In genomic region chr21:23292292-23292691, GRCh38 we compare ENCODE assay signal across 31 cellular contexts.
DNase-seq lines count a peak whose midpoint lies in the region; ATAC-seq, FAIRE-seq and TF ChIP-seq lines count a peak whose summit lies in the region.
"Had no signal": no experiment of that assay in that cellular context is flagged by ENCODE, and none has a peak within 500 bp of the region (broad histone marks: within the 10 kb centered on the region; RNA-seq: fewer than 3 reads in every experiment).

No MANE protein-coding gene starts in this region.

- H3K4me2 ChIP-seq in HepG2 (ENCODE audit: low read depth, low read length) (no peak overlapping the region), K562 (ENCODE audit: insufficient read depth, low read length) (no peak overlapping the region)
- H3K4me2 ChIP-seq: A549; BLaER1; BLaER1 treated with 17β-estradiol and CSF1 and Interleukin-3, amounts not matched to agents 10 nM and 100 nM had no signal

- no peaks in the 10 kb centered on the region for H3K79me2 ChIP-seq in HepG2 (ENCODE audit: insufficient read depth, low read length)
- no peaks in the 10 kb centered on the region for H3K79me2 ChIP-seq in K562 (ENCODE audit: control insufficient read depth, insufficient read depth, low read length)

- TF ChIP-seq CTCF in HepG2 (CRISPR knock-in tag; IDR thresholded peaks at IDR 0.05) (no peak), right lobe of liver (IDR thresholded peaks at IDR 0.05) (no peak), K562 (IDR thresholded peaks at IDR 0.05 in 2 of 3, conservative IDR thresholded peaks at IDR 0.05 in 1 of 3; ENCODE audit: insufficient read depth in 2 of 3, low read depth in 1 of 3, low read length in 3 of 3) (no peak)

- TF ChIP-seq RAD21 in HepG2 (CRISPR knock-in tag; IDR thresholded peaks at IDR 0.05), result no peak
- no peak for TF ChIP-seq RAD21 in K562 (CRISPR knock-in tag; conservative IDR thresholded peaks at IDR 0.05 in 1 of 2, IDR thresholded peaks at IDR 0.05 in 1 of 2)

- intact Hi-C loops in HepG2 (cut with micrococcal nuclease; ENCODE audit: unreplicated experiment), result no loop called here
- intact Hi-C loops in right lobe of liver (cut with DNase I), result no loop called here
- intact Hi-C loops in K562 (cut with micrococcal nuclease), result no loop called here

- H3K9ac ChIP-seq in HepG2 (ENCODE audit: insufficient read depth, low read depth, low read length) (no peak overlapping the region), K562 (ENCODE audit: insufficient read depth in 1 of 2, low read depth in 2 of 2, low read length in 2 of 2) (no peak overlapping the region)
- H3K9ac ChIP-seq: BLaER1; BLaER1 treated with 17β-estradiol and CSF1 and Interleukin-3, amounts not matched to agents 10 nM and 100 nM had no signal

- in situ Hi-C loops in HepG2 (cut with HindIII; ENCODE audit: extremely low pct_ligation_motif_present, low pct_unique_long_range_greater_than_20kb), result no loop called here
- in situ Hi-C loops in K562 (cut with MboI), result no loop called here

- no peaks in the 10 kb centered on the region for H4K20me1 ChIP-seq in HepG2 (ENCODE audit: insufficient read depth, low read length)
- no peaks in the 10 kb centered on the region for H4K20me1 ChIP-seq in K562 (replicated peaks; ENCODE audit: control insufficient read depth, insufficient read depth, low read length)
- H4K20me1 ChIP-seq: BLaER1; BLaER1 treated with 17β-estradiol and CSF1 and Interleukin-3, amounts not matched to agents 10 nM and 100 nM had no signal

- H3K27ac ChIP-seq in HepG2 (ENCODE audit: extremely low read length, insufficient read depth, low read length) (no peak overlapping the region), right lobe of liver (no peak overlapping the region), K562 (ENCODE audit: extremely low read depth, low read depth, low read length) (no peak overlapping the region)
- H3K27ac ChIP-seq: 22Rv1; A549; BLaER1; BLaER1 treated with 17β-estradiol and CSF1 and Interleukin-3, amounts not matched to agents 10 nM and 100 nM; C4-2B had no signal

- no peaks in the 10 kb centered on the region for H3K4me1 ChIP-seq in HepG2 (ENCODE audit: insufficient read depth, low read length)
- H3K4me1 ChIP-seq in right lobe of liver, result no peaks in the 10 kb centered on the region
- no peaks in the 10 kb centered on the region for H3K4me1 ChIP-seq in K562 (replicated peaks in 1 of 2; ENCODE audit: control insufficient read depth in 2 of 2, insufficient read depth in 2 of 2, low read length in 2 of 2)
- H3K4me1 ChIP-seq: A549; BE2C; BLaER1; BLaER1 treated with 17β-estradiol and CSF1 and Interleukin-3, amounts not matched to agents 10 nM and 100 nM; Caco-2 had no signal

- no peak for FAIRE-seq in HepG2 (lab: Jason Lieb, UNC)
- FAIRE-seq in K562 (lab: Jason Lieb, UNC), result no peak
- FAIRE-seq: A204.1, A549, D721Med had no signal

- ATAC-seq in HepG2 (no peak), right lobe of liver (no peak), K562 (no peak), GM21515 (IDR thresholded peaks at IDR 0.05; ENCODE audit: unreplicated experiment) (no peak)
- ATAC-seq: A549; CD8-positive, alpha-beta T cell had no signal

- POLR2A ChIA-PET in HepG2 (lab: Yijun Ruan, JAX), result no interaction called here
- POLR2A ChIA-PET in K562 (lab: Yijun Ruan, JAX), result no interaction called here

- 16% methylated on average over 3 of the region's 3 CpGs for WGBS in HepG2 (ENCODE audit: low lambda C conversion rate)
- 69% methylated on average over 3 of the region's 3 CpGs for WGBS in right lobe of liver (ENCODE audit: insufficient coverage, low coverage, low lambda C conversion rate, missing lambda C conversion rate)
- WGBS in K562 (ENCODE audit: insufficient coverage, low coverage, missing lambda C conversion rate), result 0% methylated on average over 3 of the region's 3 CpGs

- H3K9me3 ChIP-seq in HepG2 (ENCODE audit: low read length), result peaks cover 89% of the 10 kb centered on the region
- no peaks in the 10 kb centered on the region for H3K9me3 ChIP-seq in right lobe of liver
- H3K9me3 ChIP-seq in K562 (replicated peaks; ENCODE audit: control insufficient read depth, insufficient read depth, low read depth, low read length), result no peaks in the 10 kb centered on the region; the same call in 1 of the 2 replicates
- H3K9me3 ChIP-seq: A549, BE2C, Caco-2 had no signal

- H3K9me1 ChIP-seq in K562 (ENCODE audit: control insufficient read depth, insufficient read depth, low read length), result no peaks in the 10 kb centered on the region

- no peak overlapping the region for H2AFZ ChIP-seq in HepG2 (ENCODE audit: low read length)
- H2AFZ ChIP-seq in K562 (ENCODE audit: low read depth, low read length), result no peak overlapping the region

- TF ChIP-seq EP300 in HepG2 (IDR thresholded peaks at IDR 0.05; ENCODE audit: low read depth in 2 of 2, low read length in 2 of 2) (no peak), HepG2 (CRISPR knock-in tag; IDR thresholded peaks at IDR 0.05; ENCODE audit: borderline replicate concordance) (no peak), K562 (IDR thresholded peaks at IDR 0.05; ENCODE audit: low read length) (no peak)

- H3K4me3 ChIP-seq in HepG2 (replicated peaks in 1 of 3; ENCODE audit: insufficient read depth in 1 of 3, low read depth in 2 of 3, low read length in 3 of 3) (no peak overlapping the region), right lobe of liver (no peak overlapping the region), K562 (no peak overlapping the region)
- H3K4me3 ChIP-seq: A549; BLaER1; BLaER1 treated with 17β-estradiol and CSF1 and Interleukin-3, amounts not matched to agents 10 nM and 100 nM had no signal

- DNase-seq in HepG2 (ENCODE audit: low spot score) (no peak), right lobe of liver (no peak), K562 (ENCODE audit: extremely low read depth in 1 of 4, low spot score in 3 of 4) (no peak)
- DNase-seq: 8988T; ACHN; AML-193; BE2C; C1 segment of cervical spinal cord; Caco-2; Calu3; CD4-positive, alpha-beta memory T cell; CD4-positive, alpha-beta T cell; CD4-positive, CD25-positive, alpha-beta regulatory T cell; CD8-positive, alpha-beta memory T cell; CD8-positive, alpha-beta T cell; COR-L47; DMS 273 treated with DMSO at 0.1 percent for 48 hours; DMS153; DMS53; DMS79; DMS79 treated with DMSO at 0.1 percent for 48 hours; DND-41; EL had no signal

- no peak for TF ChIP-seq POLR2A in HepG2 (IDR thresholded peaks at IDR 0.05; ENCODE audit: insufficient read depth in 1 of 2, low read depth in 2 of 2, low read length in 2 of 2)
- TF ChIP-seq POLR2A in right lobe of liver (IDR thresholded peaks at IDR 0.05), result no peak
- TF ChIP-seq POLR2A in K562 (conservative IDR thresholded peaks at IDR 0.05), result no peak

- BruUV-seq in HepG2 (replicated peaks; lab: Mats Ljungman, UMichigan) (no TSS peak), K562 (replicated peaks; lab: Mats Ljungman, UMichigan) (no TSS peak)

- no peaks in the 10 kb centered on the region for H3K36me3 ChIP-seq in HepG2 (replicated peaks in 1 of 2; ENCODE audit: control insufficient read depth in 1 of 2, insufficient read depth in 2 of 2, low read length in 2 of 2)
- H3K36me3 ChIP-seq in right lobe of liver, result no peaks in the 10 kb centered on the region
- no peaks in the 10 kb centered on the region for H3K36me3 ChIP-seq in K562 (ENCODE audit: control insufficient read depth, insufficient read depth, low read length)
- H3K36me3 ChIP-seq: BE2C; BLaER1; BLaER1 treated with 17β-estradiol and CSF1 and Interleukin-3, amounts not matched to agents 10 nM and 100 nM had no signal

- CTCF ChIA-PET in HepG2 (lab: Yijun Ruan, JAX; ENCODE audit: low intra/inter-chr PET ratio, low total read pairs) (no interaction called here), K562 (lab: Yijun Ruan, JAX; ENCODE audit: low intra/inter-chr PET ratio) (no interaction called here)

- H3K27me3 ChIP-seq in HepG2 (ENCODE audit: control insufficient read depth in 1 of 2, insufficient read depth in 2 of 2, low read length in 2 of 2), result no peaks in the 10 kb centered on the region
- no peaks in the 10 kb centered on the region for H3K27me3 ChIP-seq in right lobe of liver
- no peaks in the 10 kb centered on the region for H3K27me3 ChIP-seq in K562 (ENCODE audit: control insufficient read depth in 2 of 2, insufficient read depth in 2 of 2, low read length in 2 of 2)
- H3K27me3 ChIP-seq: BE2C; BLaER1; BLaER1 treated with 17β-estradiol and CSF1 and Interleukin-3, amounts not matched to agents 10 nM and 100 nM had no signal

TF ChIP-seq in HepG2, 621 proteins besides CTCF, POLR2A, EP300 and RAD21:
- TF ChIP-seq RAD51 (IDR thresholded peaks at IDR 0.05; ENCODE audit: borderline replicate concordance) (peak; percentile 65; the same call in 1 of the 2 replicates), SMAD9 (CRISPR knock-in tag; IDR thresholded peaks at IDR 0.05) (no peak)

TF ChIP-seq in K562, 482 proteins besides CTCF, POLR2A, EP300 and RAD21:
- TF ChIP-seq TFE3 (CRISPR knock-in tag; IDR thresholded peaks at IDR 0.05) (peak; percentile 86), ZNF41 (CRISPR knock-in tag; conservative IDR thresholded peaks at IDR 0.05) (no peak)

Comparison
In these comparisons a context has a peak if more than half of its experiments do, and no peak if none do; other contexts are left out.
1. Of the 241 proteins assayed by ChIP-seq in both HepG2 and K562: peak only in HepG2: RAD51; only in K562: TFE3; in both: none; in neither: 239.